Comparison of ENCODE assay signal across 8 cellular contexts in genomic region chr16:3131755-3132377, GRCh38. TPM values are rescaled to one million over a fixed set of nuclear protein-coding genes. Genes with fewer than 3 reads are reported as not detected.
DNase-seq lines count a peak whose midpoint lies in the region; ATAC-seq and TF ChIP-seq lines count a peak whose summit lies in the region.

No MANE protein-coding gene starts in this region.

- no peaks in the 10 kb centered on the region for H3K27me3 Mint-ChIP-seq in stimulated activated naive B cell treated with anti-CD40 and anti-IgM and Interleukin-4, amounts not matched to agents 10 μg/mL and 1 μg/mL and 100 μg/mL, for 72 hours

- DNase-seq in NCI-H345 (lab: John Stamatoyannopoulos, UW) (peak; percentile 39), NCI-H345 treated with DMSO at 0.1 percent for 48 hours (lab: John Stamatoyannopoulos, UW; ENCODE audit: unreplicated experiment) (no peak), NCI-H2196 (lab: John Stamatoyannopoulos, UW; ENCODE audit: unreplicated experiment) (peak; percentile 57), heart right ventricle (no peak)
- DNase-seq in activated CD8-positive, alpha-beta memory T cell treated with anti-CD3 and anti-CD28 coated beads, Interleukin-2, amount 50 U/mL, for 48 hours: peak; percentile 74
- peak; percentile 15 for DNase-seq in stimulated activated naive CD4-positive, alpha-beta T cell treated with Interleukin-2 at 50 U/mL for 16 hours (lab: John Stamatoyannopoulos, UW)
- no peak for DNase-seq in stimulated activated naive B cell treated with anti-CD40 and anti-IgM and Interleukin-4, amounts not matched to agents 10 μg/mL and 1 μg/mL and 100 μg/mL, for 72 hours

- no peaks in the 10 kb centered on the region for H3K9me3 ChIP-seq in heart right ventricle

- no peaks in the 10 kb centered on the region for H3K27me3 ChIP-seq in heart right ventricle

- no peak for ATAC-seq in heart right ventricle
- no peak for ATAC-seq in HG02588 (IDR thresholded peaks at IDR 0.05; ENCODE audit: unreplicated experiment)
- no peak for ATAC-seq in stimulated activated naive B cell treated with anti-CD40 and anti-IgM and Interleukin-4, amounts not matched to agents 10 μg/mL and 1 μg/mL and 100 μg/mL, for 72 hours (replicated peaks)

- H3K4me1 ChIP-seq in heart right ventricle: peaks cover 3 to 58% (median 42%) of the 10 kb centered on the region in 9 donors

- TF ChIP-seq CTCF in heart right ventricle (IDR thresholded peaks at IDR 0.05): peak; percentile 10 to 57 (median 52)

- no peak overlapping the region for H3K4me3 Mint-ChIP-seq in stimulated activated naive B cell treated with anti-CD40 and anti-IgM and Interleukin-4, amounts not matched to agents 10 μg/mL and 1 μg/mL and 100 μg/mL, for 72 hours

- no peaks in the 10 kb centered on the region for H3K9me3 Mint-ChIP-seq in stimulated activated naive B cell treated with anti-CD40 and anti-IgM and Interleukin-4, amounts not matched to agents 10 μg/mL and 1 μg/mL and 100 μg/mL, for 72 hours

- peaks cover 14 to 53% of the 10 kb centered on the region in 2 donors for H3K4me1 Mint-ChIP-seq in stimulated activated naive B cell treated with anti-CD40 and anti-IgM and Interleukin-4, amounts not matched to agents 10 μg/mL and 1 μg/mL and 100 μg/mL, for 72 hours

- H3K4me3 ChIP-seq in heart right ventricle: no peak overlapping the region

- peaks cover 0 to 32% (median 0%) of the 10 kb centered on the region in 9 donors for H3K36me3 ChIP-seq in heart right ventricle

- 64 to 68% methylated on average over 12 of the region's 12 CpGs for WGBS in heart right ventricle, 2 donors

- peaks cover 15 to 20% of the 10 kb centered on the region in 2 donors for H3K36me3 Mint-ChIP-seq in stimulated activated naive B cell treated with anti-CD40 and anti-IgM and Interleukin-4, amounts not matched to agents 10 μg/mL and 1 μg/mL and 100 μg/mL, for 72 hours

- H3K27ac Mint-ChIP-seq in stimulated activated naive B cell treated with anti-CD40 and anti-IgM and Interleukin-4, amounts not matched to agents 10 μg/mL and 1 μg/mL and 100 μg/mL, for 72 hours: no peak overlapping the region

- intact Hi-C loops in heart right ventricle (cut with DNase I): loop anchor here in 1 of 10 donors (5.0 kb wide), 1 partner anchor 70 kb away; no protein-coding TSS in a partner anchor

- peak overlapping the region in 1 of 10 donors; percentile 21 for H3K27ac ChIP-seq in heart right ventricle

RNA-seq across cellular contexts. Expression of gene ZNF213, which starts 3.0 kb away (rescaled TPM):
- total RNA-seq in heart right ventricle: 1 to 10 TPM; 5.9 to 9.2 (median 7.7) TPM
- polyA plus RNA-seq in heart right ventricle: 10 to 100 TPM in 1 of 2 donors, 1 to 10 TPM in 1; 6.9 to 10.1 TPM

RNA-seq across cellular contexts. Expression of gene ZNF205, which starts 19.5 kb away (rescaled TPM):
- total RNA-seq in heart right ventricle: 1 to 10 TPM; 5.8 to 9.0 (median 7.6) TPM
- 10 to 100 TPM; 13.8 to 26.9 TPM for polyA plus RNA-seq in heart right ventricle

RNA-seq across cellular contexts. Expression of gene ZSCAN10, which starts 32.8 kb away (rescaled TPM):
- total RNA-seq in heart right ventricle: not detected
- polyA plus RNA-seq in heart right ventricle: under 1 TPM; 0.01 to 0.07 TPM

RNA-seq across cellular contexts. Expression of gene OR1F1, which starts 56.1 kb away (rescaled TPM):
- total RNA-seq in heart right ventricle: not detected
- polyA plus RNA-seq in heart right ventricle: not detected

Comparison
In these comparisons a context has a peak if more than half of its experiments do, and no peak if none do; other contexts are left out.
1. DNase-seq: peak in NCI-H345 (single experiment), NCI-H2196 (single experiment), activated CD8-positive, alpha-beta memory T cell treated with anti-CD3 and anti-CD28 coated beads, Interleukin-2, amount 50 U/mL, for 48 hours (single experiment) and stimulated activated naive CD4-positive, alpha-beta T cell treated with Interleukin-2 at 50 U/mL for 16 hours (single experiment); none in NCI-H345 treated with DMSO at 0.1 percent for 48 hours (single experiment), heart right ventricle (0 of 2) and stimulated activated naive B cell treated with anti-CD40 and anti-IgM and Interleukin-4, amounts not matched to agents 10 μg/mL and 1 μg/mL and 100 μg/mL, for 72 hours (single experiment).